Comparison of ENCODE assay signal across 19 cellular contexts in genomic region chr5:145471831-145472616, GRCh38.
DNase-seq lines count a peak whose midpoint lies in the region; ATAC-seq, FAIRE-seq and TF ChIP-seq lines count a peak whose summit lies in the region.
"Had no signal": no experiment of that assay in that cellular context is flagged by ENCODE, and none has a peak within 500 bp of the region (broad histone marks: within the 10 kb centered on the region; RNA-seq: fewer than 3 reads in every experiment).

No MANE protein-coding gene starts in this region.

- intact Hi-C loops in endothelial cell of umbilical vein (cut with micrococcal nuclease) = no loop called here
- intact Hi-C loops in pancreas (cut with DNase I) = no loop called here
- intact Hi-C loops in testis (cut with DNase I; ENCODE audit: low total_unique reads) = no loop called here

- WGBS in GM23248 (ENCODE audit: low coverage in 1 of 2, low lambda C conversion rate in 2 of 2, missing lambda C conversion rate in 2 of 2), 2 experiments = 94 to 96% methylated on average over 1 of the region's 1 CpG
- 5 to 20% methylated on average over 1 of the region's 1 CpG for WGBS in pancreas, 2 donors
- WGBS in testis, 2 donors = 74 to 78% methylated on average over 1 of the region's 1 CpG

- H3K27ac ChIP-seq in GM23248 (no peak overlapping the region), endothelial cell of umbilical vein (ENCODE audit: insufficient read depth, low read depth, low read length) (no peak overlapping the region), pancreas (peak overlapping the region in 2 of 4 donors; percentile 10 to 33), testis (no peak overlapping the region)
- H3K27ac ChIP-seq: BLaER1 treated with 17β-estradiol and CSF1 and Interleukin-3, amounts not matched to agents 10 nM and 100 nM; KMS-11 had no signal

- no peaks in the 10 kb centered on the region for H3K9me1 ChIP-seq in endothelial cell of umbilical vein (replicated peaks; ENCODE audit: control insufficient read depth, extremely low read depth, insufficient read depth, low read length)

- no peak overlapping the region for H3K4me2 ChIP-seq in GM23248 (ENCODE audit: unreplicated experiment)
- H3K4me2 ChIP-seq in endothelial cell of umbilical vein (ENCODE audit: insufficient read depth, low read length) = no peak overlapping the region
- H3K4me2 ChIP-seq: BLaER1 treated with 17β-estradiol and CSF1 and Interleukin-3, amounts not matched to agents 10 nM and 100 nM; KMS-11 had no signal

- no peak overlapping the region for H2AFZ ChIP-seq in GM23248
- no peak overlapping the region for H2AFZ ChIP-seq in endothelial cell of umbilical vein (ENCODE audit: low read depth, low read length)

- H3K79me2 ChIP-seq in GM23248 (ENCODE audit: insufficient read depth) (no peaks in the 10 kb centered on the region), endothelial cell of umbilical vein (ENCODE audit: control insufficient read depth, insufficient read depth, low read length) (no peaks in the 10 kb centered on the region)

- H3K27me3 ChIP-seq in GM23248 (replicated peaks; ENCODE audit: insufficient read depth) (no peaks in the 10 kb centered on the region), endothelial cell of umbilical vein (ENCODE audit: control insufficient read depth in 2 of 2, insufficient read depth in 2 of 2, low read length in 2 of 2) (no peaks in the 10 kb centered on the region), pancreas (no peaks in the 10 kb centered on the region), testis (no peaks in the 10 kb centered on the region)
- H3K27me3 ChIP-seq: BLaER1 treated with 17β-estradiol and CSF1 and Interleukin-3, amounts not matched to agents 10 nM and 100 nM had no signal

- no peaks in the 10 kb centered on the region for H3K36me3 ChIP-seq in GM23248 (ENCODE audit: low read depth)
- H3K36me3 ChIP-seq in endothelial cell of umbilical vein (ENCODE audit: control insufficient read depth in 2 of 2, extremely low read depth in 1 of 2, insufficient read depth in 2 of 2, low read length in 2 of 2) = no peaks in the 10 kb centered on the region
- no peaks in the 10 kb centered on the region for H3K36me3 ChIP-seq in pancreas
- no peaks in the 10 kb centered on the region for H3K36me3 ChIP-seq in testis (ENCODE audit: low read depth, missing control alignments)
- H3K36me3 ChIP-seq: BLaER1 treated with 17β-estradiol and CSF1 and Interleukin-3, amounts not matched to agents 10 nM and 100 nM had no signal

- DNase-seq in GM23248 (peak; percentile 18), OCI-M1 (lab: John Stamatoyannopoulos, UW) (peak; percentile 74), endothelial cell of umbilical vein (ENCODE audit: low read depth, low spot score) (peak; percentile 27), pancreas (peak in 4 of 6 donors; percentile 28 to 49 (median 30)), testis (no peak), NCI-H510A treated with DMSO at 0.1 percent for 48 hours (lab: John Stamatoyannopoulos, UW) (no peak), AML-193 (lab: John Stamatoyannopoulos, UW) (no peak)
- no peak for DNase-seq in stimulated activated CD4-positive, alpha-beta T cell treated with anti-CD3 and anti-CD28 coated beads, Interleukin-4, amount 100 ng/mL, for 24 hours
- DNase-seq: activated CD4-positive, alpha-beta T cell treated with anti-CD3 and anti-CD28 coated beads for 36 hours; activated T-cell treated with anti-CD3 and anti-CD28 coated beads, Interleukin-2, amount 50 U/mL, for 1 hour; central memory CD4-positive, alpha-beta T cell; effector memory CD8-positive, alpha-beta T cell; kidney; mucosa of descending colon; NCI-H2029; NCI-H524 treated with DMSO at 0.1 percent for 48 hours; T-helper 17 cell had no signal

- no peaks in the 10 kb centered on the region for H3K9me3 ChIP-seq in GM23248 (ENCODE audit: low read depth)
- H3K9me3 ChIP-seq in endothelial cell of umbilical vein (replicated peaks; ENCODE audit: control insufficient read depth, insufficient read depth, low read length) = no peaks in the 10 kb centered on the region
- no peaks in the 10 kb centered on the region for H3K9me3 ChIP-seq in pancreas
- no peaks in the 10 kb centered on the region for H3K9me3 ChIP-seq in testis
- H3K9me3 ChIP-seq: BLaER1 treated with 17β-estradiol and CSF1 and Interleukin-3, amounts not matched to agents 10 nM and 100 nM; mucosa of descending colon had no signal

- H4K20me1 ChIP-seq in GM23248 (ENCODE audit: insufficient read depth) (no peaks in the 10 kb centered on the region), endothelial cell of umbilical vein (replicated peaks; ENCODE audit: control insufficient read depth, extremely low read depth, insufficient read depth, low read length) (no peaks in the 10 kb centered on the region)
- H4K20me1 ChIP-seq: BLaER1 treated with 17β-estradiol and CSF1 and Interleukin-3, amounts not matched to agents 10 nM and 100 nM had no signal

- TF ChIP-seq CTCF in endothelial cell of umbilical vein (IDR thresholded peaks at IDR 0.05; ENCODE audit: extremely low read depth in 1 of 2, insufficient read depth in 1 of 2, low read depth in 1 of 2, low read length in 2 of 2) (no peak), pancreas (IDR thresholded peaks at IDR 0.05) (no peak), testis (IDR thresholded peaks at IDR 0.05) (no peak)

- peak; percentile 86 to 91 (median 88) for ATAC-seq in pancreas
- ATAC-seq: activated CD4-positive, alpha-beta T cell treated with anti-CD3 and anti-CD28 coated beads for 36 hours; effector memory CD8-positive, alpha-beta T cell; mucosa of descending colon; T-helper 17 cell had no signal

- no peaks in the 10 kb centered on the region for H3F3A ChIP-seq in GM23248 (ENCODE audit: insufficient read depth)

- H3K4me3 ChIP-seq in GM23248 = no peak overlapping the region
- H3K4me3 ChIP-seq in endothelial cell of umbilical vein (replicated peaks in 1 of 3; ENCODE audit: insufficient read depth in 1 of 3, low read depth in 1 of 3, low read length in 3 of 3) = no peak overlapping the region
- no peak overlapping the region for H3K4me3 ChIP-seq in pancreas
- H3K4me3 ChIP-seq in testis = no peak overlapping the region
- H3K4me3 ChIP-seq: BLaER1 treated with 17β-estradiol and CSF1 and Interleukin-3, amounts not matched to agents 10 nM and 100 nM; mucosa of descending colon had no signal

- in situ Hi-C loops in GM23248 (cut with MboI) = no loop called here

- H3K4me1 ChIP-seq in GM23248 (ENCODE audit: insufficient read depth) = peaks cover 12% of the 10 kb centered on the region
- H3K4me1 ChIP-seq in endothelial cell of umbilical vein (ENCODE audit: control insufficient read depth, extremely low read depth, insufficient read depth, low read length) = no peaks in the 10 kb centered on the region
- H3K4me1 ChIP-seq in pancreas = peaks cover 0 to 24% (median 5%) of the 10 kb centered on the region in 3 donors
- no peaks in the 10 kb centered on the region for H3K4me1 ChIP-seq in testis
- H3K4me1 ChIP-seq: BLaER1 treated with 17β-estradiol and CSF1 and Interleukin-3, amounts not matched to agents 10 nM and 100 nM had no signal

- H3K9me2 ChIP-seq in GM23248 (ENCODE audit: insufficient read depth) = no peaks in the 10 kb centered on the region; the same call in 1 of the 2 replicates

- TF ChIP-seq POLR2A in endothelial cell of umbilical vein (IDR thresholded peaks at IDR 0.05; ENCODE audit: low read depth, low read length) = no peak
- TF ChIP-seq POLR2A in testis (IDR thresholded peaks at IDR 0.05) = no peak

- no TSS peak for BruUV-seq in endothelial cell of umbilical vein (replicated peaks; lab: Mats Ljungman, UMichigan)

- no peak for FAIRE-seq in endothelial cell of umbilical vein (lab: Jason Lieb, UNC)
- no peak for FAIRE-seq in pancreas (lab: Jason Lieb, UNC)
- FAIRE-seq: kidney had no signal

- POLR2A ChIA-PET in endothelial cell of umbilical vein (lab: Charles Lee) = no interaction called here

- dilution Hi-C loops in endothelial cell of umbilical vein (cut with MboI; ENCODE audit: extremely low pct_ligation_motif_present, low sequenced_read_pairs) = no loop called here

- CTCF ChIA-PET in endothelial cell of umbilical vein (lab: Charles Lee) = no interaction called here

- H3K9ac ChIP-seq in GM23248 (no peak overlapping the region), endothelial cell of umbilical vein (replicated peaks; ENCODE audit: extremely low read depth, insufficient read depth, low read length) (no peak overlapping the region)
- H3K9ac ChIP-seq: BLaER1 treated with 17β-estradiol and CSF1 and Interleukin-3, amounts not matched to agents 10 nM and 100 nM; KMS-11 had no signal

TF ChIP-seq in endothelial cell of umbilical vein, 7 proteins besides CTCF, POLR2A, EP300 and RAD21:
- no peak for TF ChIP-seq FOS (IDR thresholded peaks at IDR 0.05; ENCODE audit: borderline replicate concordance, insufficient read depth, low read length)
- TF ChIP-seq GATA2 (IDR thresholded peaks at IDR 0.05; ENCODE audit: insufficient read depth, insufficient read length, low read depth, low read length) = peak; percentile 46
- no peak for TF ChIP-seq MAX (IDR thresholded peaks at IDR 0.05; ENCODE audit: insufficient read depth, insufficient read length)

Comparison
In these comparisons a context has a peak if more than half of its experiments do, and no peak if none do; other contexts are left out.
1. DNase-seq: peak in GM23248 (single experiment), OCI-M1 (single experiment), endothelial cell of umbilical vein (single experiment) and pancreas (4 of 6); none in testis (single experiment), NCI-H510A treated with DMSO at 0.1 percent for 48 hours (single experiment), AML-193 (0 of 2) and stimulated activated CD4-positive, alpha-beta T cell treated with anti-CD3 and anti-CD28 coated beads, Interleukin-4, amount 100 ng/mL, for 24 hours (single experiment).